ENCODE assay signal across 23 cellular contexts in the genomic region with DNA sequence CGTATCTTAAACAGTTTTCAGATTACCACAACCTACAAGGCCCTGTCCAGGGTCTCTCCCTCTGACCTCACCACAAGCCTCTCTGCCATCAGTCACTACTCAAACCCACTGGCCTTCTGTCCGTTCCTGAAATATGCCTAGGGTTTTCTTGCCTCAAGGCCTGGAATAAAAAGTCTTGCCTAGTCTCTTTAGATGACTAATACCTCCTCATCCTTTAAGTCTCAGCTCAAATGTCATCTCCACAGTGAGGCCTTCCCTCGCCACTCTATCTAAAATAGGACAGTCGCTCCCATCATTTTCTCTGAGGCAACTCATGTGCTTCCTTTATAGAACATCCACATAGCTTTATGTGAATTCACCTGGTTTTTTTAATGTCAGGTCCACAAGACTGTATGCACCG. TPM values are rescaled to one million over a fixed set of nuclear protein-coding genes. Genes with fewer than 3 reads are reported as not detected.
A peak's percentile ranks its signal among the peaks of the same experiment; 100 is the strongest.
DNase-seq lines count a peak whose midpoint lies in the region; ATAC-seq and TF ChIP-seq lines count a peak whose summit lies in the region.
"Had no signal": no experiment of that assay in that cellular context is flagged by ENCODE, and none has a peak within 500 bp of the region (broad histone marks: within the 10 kb centered on the region; RNA-seq: fewer than 3 reads in every experiment).

No MANE protein-coding gene starts in this region.

- H4K20me1 ChIP-seq in PC-3 (ENCODE audit: low read length), result 0 out of 2 replicates have a peak, but pooled peaks cover 4% of the 10 kb centered on the region

- H3K27ac ChIP-seq in PC-3 (ENCODE audit: low read length) (peak overlapping the region; percentile 39), VCaP (peak overlapping the region; percentile 86), esophagus squamous epithelium (no peak overlapping the region)

- peaks cover 75% of the 10 kb centered on the region for H3K79me2 ChIP-seq in PC-3 (ENCODE audit: low read length)

- H3K4me3 Mint-ChIP-seq in activated CD4-positive, alpha-beta memory T cell treated with anti-CD3 and anti-CD28 coated beads, Interleukin-2, amount 10 ng/mL, durations not matched to agents 7 days and 5 days, result no peak overlapping the region
- H3K4me3 Mint-ChIP-seq: B cell, CD14-positive monocyte had no signal

- no peaks in the 10 kb centered on the region for H3K9me2 ChIP-seq in PC-3 (replicated peaks; ENCODE audit: low read length)

- no peaks in the 10 kb centered on the region for H3K36me3 ChIP-seq in PC-3 (ENCODE audit: low read depth, low read length)
- H3K36me3 ChIP-seq in esophagus squamous epithelium, result no peaks in the 10 kb centered on the region

- peaks cover 0 to 13% of the 10 kb centered on the region in 2 donors for H3K9me3 Mint-ChIP-seq in activated naive CD4-positive, alpha-beta T cell treated with anti-CD3 and anti-CD28 coated beads, Interleukin-2, amount 50 U/mL, for 72 hours
- no peaks in the 10 kb centered on the region for H3K9me3 Mint-ChIP-seq in activated CD4-positive, alpha-beta memory T cell treated with anti-CD3 and anti-CD28 coated beads, Interleukin-2, amount 10 ng/mL, durations not matched to agents 7 days and 5 days
- H3K9me3 Mint-ChIP-seq: CD8-positive, alpha-beta memory T cell had no signal

- WGBS in esophagus squamous epithelium, 2 donors, result 87 to 89% methylated on average over 5 of the region's 5 CpGs

- TF ChIP-seq CTCF in PC-3 (conservative IDR thresholded peaks at IDR 0.05; ENCODE audit: low read depth, low read length) (no peak), VCaP (conservative IDR thresholded peaks at IDR 0.05) (no peak), esophagus squamous epithelium (IDR thresholded peaks at IDR 0.05) (no peak)

- H3K9me3 ChIP-seq in PC-3 (ENCODE audit: low read length) (no peaks in the 10 kb centered on the region), esophagus squamous epithelium (no peaks in the 10 kb centered on the region)

- DNase-seq in ELR (ENCODE audit: low read depth) (peak; percentile 82), PC-3 (peak; percentile 53), esophagus squamous epithelium (lab: John Stamatoyannopoulos, UW) (no peak)
- no peak for DNase-seq in activated naive CD4-positive, alpha-beta T cell treated with anti-CD3 and anti-CD28 coated beads, Interleukin-2, amount 50 U/mL, for 72 hours (ENCODE audit: low spot score in 2 of 2)
- DNase-seq in activated CD4-positive, alpha-beta memory T cell treated with anti-CD3 and anti-CD28 coated beads, Interleukin-2, amount 10 ng/mL, durations not matched to agents 7 days and 5 days, result no peak
- DNase-seq: CD8-positive, alpha-beta memory T cell; DMS153; DND-41; GOT3; NCI-H1105; NCI-H1436 treated with DMSO at 0.1 percent for 48 hours; NCI-H187 treated with DMSO at 0.1 percent for 48 hours; NCI-H2171 treated with DMSO at 0.1 percent for 48 hours; NCI-H524; NCI-H774; RPMI8226; SHP77; T-helper 1 cell had no signal

- no peaks in the 10 kb centered on the region for H3K27me3 ChIP-seq in PC-3 (ENCODE audit: low read length)
- no peaks in the 10 kb centered on the region for H3K27me3 ChIP-seq in esophagus squamous epithelium

- no peaks in the 10 kb centered on the region for H3F3A ChIP-seq in PC-3 (ENCODE audit: low read length, unreplicated experiment)

- ATAC-seq in PC-3, result peak; percentile 29
- ATAC-seq in activated naive CD4-positive, alpha-beta T cell treated with anti-CD3 and anti-CD28 coated beads, Interleukin-2, amount 50 U/mL, for 72 hours, result no peak
- ATAC-seq in HG03432 (IDR thresholded peaks at IDR 0.05; ENCODE audit: unreplicated experiment), result no peak

- H2AFZ ChIP-seq in PC-3 (ENCODE audit: low read length), result no peak overlapping the region

- intact Hi-C loops in PC-3 (cut with micrococcal nuclease) (loop anchor here (5.0 kb wide), 1 partner anchor 382 kb away; no protein-coding TSS in a partner anchor), esophagus squamous epithelium (cut with DNase I) (no loop called here)

- H3K4me3 ChIP-seq in PC-3 (ENCODE audit: low read length), result no peak overlapping the region
- H3K4me3 ChIP-seq in esophagus squamous epithelium, result no peak overlapping the region
- H3K4me3 ChIP-seq: HAP-1 had no signal

- TF ChIP-seq POLR2A in esophagus squamous epithelium (IDR thresholded peaks at IDR 0.05), result no peak

- no peak overlapping the region for H3K27ac Mint-ChIP-seq in activated naive CD4-positive, alpha-beta T cell treated with anti-CD3 and anti-CD28 coated beads, Interleukin-2, amount 50 U/mL, for 72 hours
- H3K27ac Mint-ChIP-seq in activated CD4-positive, alpha-beta memory T cell treated with anti-CD3 and anti-CD28 coated beads, Interleukin-2, amount 10 ng/mL, durations not matched to agents 7 days and 5 days, result no peak overlapping the region
- H3K27ac Mint-ChIP-seq: B cell; CD8-positive, alpha-beta memory T cell had no signal

- H3K36me3 Mint-ChIP-seq in activated naive CD4-positive, alpha-beta T cell treated with anti-CD3 and anti-CD28 coated beads, Interleukin-2, amount 50 U/mL, for 72 hours, result peaks cover 0 to 21% of the 10 kb centered on the region in 2 donors
- no peaks in the 10 kb centered on the region for H3K36me3 Mint-ChIP-seq in activated CD4-positive, alpha-beta memory T cell treated with anti-CD3 and anti-CD28 coated beads, Interleukin-2, amount 10 ng/mL, durations not matched to agents 7 days and 5 days (ENCODE audit: low read depth)

- POLR2A ChIA-PET in PC-3 (lab: Charles Lee; ENCODE audit: unreplicated experiment), result no interaction called here
- POLR2A ChIA-PET in activated CD4-positive, alpha-beta memory T cell treated with anti-CD3 and anti-CD28 coated beads, Interleukin-2, amount 10 ng/mL, durations not matched to agents 7 days and 5 days (lab: Charles Lee), result interaction anchor here (0.6 kb wide), 1 partner anchor 197 kb away, joined by 3 read pairs; no protein-coding TSS in a partner anchor

- H3K27me3 Mint-ChIP-seq in activated CD4-positive, alpha-beta memory T cell treated with anti-CD3 and anti-CD28 coated beads, Interleukin-2, amount 10 ng/mL, durations not matched to agents 7 days and 5 days, result no peaks in the 10 kb centered on the region
- H3K27me3 Mint-ChIP-seq: B cell; CD8-positive, alpha-beta memory T cell had no signal

- no peak overlapping the region for H3K9ac ChIP-seq in PC-3 (ENCODE audit: low read length)

- H3K4me2 ChIP-seq in PC-3 (ENCODE audit: low read length), result peak overlapping the region; percentile 28

- CTCF ChIA-PET in PC-3 (lab: Charles Lee), result interaction anchor here (0.5 kb wide), 1 partner anchor 116 kb away, joined by 3 read pairs; no protein-coding TSS in a partner anchor
- CTCF ChIA-PET in activated CD4-positive, alpha-beta memory T cell treated with anti-CD3 and anti-CD28 coated beads, Interleukin-2, amount 10 ng/mL, durations not matched to agents 7 days and 5 days (lab: Charles Lee), result no interaction called here

- no TSS peak for BruUV-seq in PC-3 (replicated peaks; lab: Mats Ljungman, UMichigan)

- H3K4me1 ChIP-seq in PC-3 (ENCODE audit: insufficient read depth, low read length), result peaks cover 55% of the 10 kb centered on the region
- peaks cover 7 to 22% (median 15%) of the 10 kb centered on the region in 3 donors for H3K4me1 ChIP-seq in esophagus squamous epithelium

- peaks cover 27% of the 10 kb centered on the region for H3K4me1 Mint-ChIP-seq in activated CD4-positive, alpha-beta memory T cell treated with anti-CD3 and anti-CD28 coated beads, Interleukin-2, amount 10 ng/mL, durations not matched to agents 7 days and 5 days

RNA-seq across cellular contexts. Expression of gene DENND1A, which starts 5.2 kb away (rescaled TPM):
- total RNA-seq in PC-3 (2014; rRNA removed), result 18.6 and 29.7 TPM in 2 replicates
- 10 to 100 TPM; 12.6 to 22.7 TPM for total RNA-seq in activated naive CD4-positive, alpha-beta T cell treated with anti-CD3 and anti-CD28 coated beads, Interleukin-2, amount 50 U/mL, for 72 hours
- total RNA-seq in activated CD4-positive, alpha-beta memory T cell treated with anti-CD3 and anti-CD28 coated beads, Interleukin-2, amount 10 ng/mL, durations not matched to agents 7 days and 5 days, result 10 to 100 TPM; 12.8 to 14.8 TPM
- 10 to 100 TPM in 3 of 4 donors, 1 to 10 TPM in 1; 5.3 to 16.0 (median 12.9) TPM for total RNA-seq in esophagus squamous epithelium

Comparison
In these comparisons a context has a peak if more than half of its experiments do, and no peak if none do; other contexts are left out.
1. DNase-seq: peak in ELR (single experiment) and PC-3 (single experiment); none in activated naive CD4-positive, alpha-beta T cell treated with anti-CD3 and anti-CD28 coated beads, Interleukin-2, amount 50 U/mL, for 72 hours (0 of 2), activated CD4-positive, alpha-beta memory T cell treated with anti-CD3 and anti-CD28 coated beads, Interleukin-2, amount 10 ng/mL, durations not matched to agents 7 days and 5 days (single experiment) and esophagus squamous epithelium (single experiment).
2. H3K27ac ChIP-seq: peak in PC-3 (single experiment) and VCaP (single experiment); none in esophagus squamous epithelium (0 of 4).